ENCODE assay signal across 8 cellular contexts in the genomic region with DNA sequence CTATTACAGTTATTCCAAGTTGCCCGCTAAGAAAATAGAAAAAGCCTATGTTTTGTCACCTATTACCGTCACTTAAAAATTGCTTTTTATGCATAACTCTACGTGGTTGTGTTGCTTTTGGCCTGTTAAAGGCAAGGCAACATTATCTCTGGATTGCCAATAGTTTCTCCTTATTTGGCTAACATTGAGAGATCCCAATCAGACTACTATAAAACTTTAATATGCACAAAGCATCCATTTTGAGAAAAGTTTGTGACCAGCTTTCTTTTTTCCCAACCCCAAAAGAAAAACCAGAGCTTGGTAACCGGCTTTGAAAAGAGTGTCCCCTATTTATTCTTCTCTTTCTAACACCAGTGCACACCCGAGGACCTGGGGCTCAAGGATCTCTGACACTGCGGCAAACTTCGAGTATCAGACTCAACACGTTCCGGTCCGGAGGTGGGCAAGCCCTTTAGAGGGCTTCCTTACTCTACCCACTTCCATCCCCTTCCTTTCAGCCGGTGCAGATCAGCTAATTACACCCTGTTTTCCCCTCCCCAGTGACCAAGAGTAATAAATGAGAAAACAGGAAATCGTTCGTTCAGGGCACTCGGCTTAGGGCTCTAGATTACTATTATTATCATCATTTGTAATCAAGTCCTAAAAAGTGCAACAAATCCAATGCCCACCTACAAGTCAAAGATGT. TPM values are rescaled to one million over a fixed set of nuclear protein-coding genes. Genes with fewer than 3 reads are reported as not detected.
DNase-seq lines count a peak whose midpoint lies in the region; ATAC-seq, FAIRE-seq and TF ChIP-seq lines count a peak whose summit lies in the region.

No MANE protein-coding gene starts in this region.

- no peak for TF ChIP-seq EP300 in A549 (IDR thresholded peaks at IDR 0.05)
- no peak for TF ChIP-seq EP300 in ovary (IDR thresholded peaks at IDR 0.05)

- POLR2A ChIA-PET in A549 (lab: Yijun Ruan, JAX): interaction anchor here (0.6 to 1.5 kb wide), 6 partner anchors 22 to 253 kb away, joined by 3 to 9 read pairs (median 3); a partner anchor contains a TSS
- POLR2A ChIA-PET in activated CD8-positive, alpha-beta T cell treated with anti-CD3 and anti-CD28 coated beads, Interleukin-2, amount 10 ng/mL, durations not matched to agents 7 days and 5 days (lab: Charles Lee): interaction anchor here (0.7 to 1.2 kb wide), 3 partner anchors 9 to 253 kb away, joined by 3 to 4 read pairs (median 3); no protein-coding TSS in a partner anchor

- no peak for TF ChIP-seq CTCF in A549 (IDR thresholded peaks at IDR 0.05)
- no peak for TF ChIP-seq CTCF in ovary (IDR thresholded peaks at IDR 0.05)

- CTCF ChIA-PET in A549 (lab: Yijun Ruan, JAX): no interaction called here
- CTCF ChIA-PET in activated CD8-positive, alpha-beta T cell treated with anti-CD3 and anti-CD28 coated beads, Interleukin-2, amount 10 ng/mL, durations not matched to agents 7 days and 5 days (lab: Charles Lee): interaction anchor here (1.8 to 2.3 kb wide), 2 partner anchors 47 to 254 kb away, joined by 7 to 9 read pairs; no protein-coding TSS in a partner anchor

- WGBS in A549 (ENCODE audit: missing lambda C conversion rate): under 1% methylated on average over 14 of the region's 14 CpGs
- 1% methylated on average over 13 of the region's 14 CpGs for WGBS in HUES64
- 0 to 1% (median 1%) methylated on average over 14 of the region's 14 CpGs for WGBS in ovary, 3 donors

- H3K4me2 ChIP-seq in A549: peak overlapping the region; percentile 91

- H3K4me3 Mint-ChIP-seq in activated CD8-positive, alpha-beta T cell treated with anti-CD3 and anti-CD28 coated beads, Interleukin-2, amount 10 ng/mL, durations not matched to agents 7 days and 5 days: peak overlapping the region; percentile 82

- H3K27ac Mint-ChIP-seq in activated CD8-positive, alpha-beta T cell treated with anti-CD3 and anti-CD28 coated beads, Interleukin-2, amount 10 ng/mL, durations not matched to agents 7 days and 5 days: peak overlapping the region; percentile 98

- ATAC-seq in A549 (peak in 1 of 2 experiments; percentile 12; a peak in 3 of 6 replicates), GM18517 (IDR thresholded peaks at IDR 0.05; ENCODE audit: unreplicated experiment) (peak; percentile 4)
- peak; percentile 1 for ATAC-seq in activated CD8-positive, alpha-beta T cell treated with anti-CD3 and anti-CD28 coated beads, Interleukin-2, amount 10 ng/mL, durations not matched to agents 7 days and 5 days

- TF ChIP-seq POLR2A in A549 (IDR thresholded peaks at IDR 0.05; ENCODE audit: low read length) (no peak), ovary (IDR thresholded peaks at IDR 0.05) (no peak)

- peak overlapping the region; percentile 99 for H3K9ac ChIP-seq in HUES64 (ENCODE audit: low read depth, low read length)

- H3K9me3 Mint-ChIP-seq in activated CD8-positive, alpha-beta T cell treated with anti-CD3 and anti-CD28 coated beads, Interleukin-2, amount 10 ng/mL, durations not matched to agents 7 days and 5 days (ENCODE audit: insufficient read depth): no peaks in the 10 kb centered on the region

- H3K36me3 Mint-ChIP-seq in activated CD8-positive, alpha-beta T cell treated with anti-CD3 and anti-CD28 coated beads, Interleukin-2, amount 10 ng/mL, durations not matched to agents 7 days and 5 days (ENCODE audit: low read depth): peaks cover 19% of the 10 kb centered on the region

- DNase-seq in A549 (ENCODE audit: low read depth in 1 of 2, low spot score in 1 of 2) (no peak), foreskin melanocyte (peak; percentile 20), ovary (no peak), cerebellar nuclear complex (lab: John Stamatoyannopoulos, UW) (no peak), AG08396 (ENCODE audit: low spot score) (no peak)
- peak; percentile 37 for DNase-seq in activated CD8-positive, alpha-beta T cell treated with anti-CD3 and anti-CD28 coated beads, Interleukin-2, amount 10 ng/mL, durations not matched to agents 7 days and 5 days

- TF ChIP-seq RAD21 in A549 (conservative IDR thresholded peaks at IDR 0.05 in 1 of 2, IDR thresholded peaks at IDR 0.05 in 1 of 2): no peak

- H3K36me3 ChIP-seq in HUES64 (ENCODE audit: insufficient read depth, low read length) (no peaks in the 10 kb centered on the region), ovary (no peaks in the 10 kb centered on the region)

- no peaks in the 10 kb centered on the region for H3K27me3 Mint-ChIP-seq in activated CD8-positive, alpha-beta T cell treated with anti-CD3 and anti-CD28 coated beads, Interleukin-2, amount 10 ng/mL, durations not matched to agents 7 days and 5 days (ENCODE audit: low read depth)

- H3K27ac ChIP-seq in A549 (peak overlapping the region; percentile 87 to 99), HUES64 (ENCODE audit: low read depth, low read length) (peak overlapping the region; percentile 96), ovary (peak overlapping the region; percentile 89 to 94)

- peaks cover 45% of the 10 kb centered on the region for H3K4me1 Mint-ChIP-seq in activated CD8-positive, alpha-beta T cell treated with anti-CD3 and anti-CD28 coated beads, Interleukin-2, amount 10 ng/mL, durations not matched to agents 7 days and 5 days (ENCODE audit: low read depth)

- H3K4me1 ChIP-seq in A549 (peaks cover 28% of the 10 kb centered on the region), HUES64 (ENCODE audit: insufficient read depth, low read length) (peaks cover 33% of the 10 kb centered on the region), ovary (ENCODE audit: insufficient read depth) (no peaks in the 10 kb centered on the region)

- intact Hi-C loops in ovary (cut with DNase I): loop anchor here in 1 of 4 donors (10.0 kb wide), 1 partner anchor 121 kb away; no protein-coding TSS in a partner anchor

- no peaks in the 10 kb centered on the region for H3K27me3 ChIP-seq in HUES64 (ENCODE audit: insufficient read depth, low read length)
- H3K27me3 ChIP-seq in ovary: no peaks in the 10 kb centered on the region

- H3K4me3 ChIP-seq in A549 (peak overlapping the region; percentile 66), HUES64 (ENCODE audit: low read length) (peak overlapping the region; percentile 100), ovary (peak overlapping the region; percentile 85)

- H3K9me3 ChIP-seq in A549 (no peaks in the 10 kb centered on the region), HUES64 (ENCODE audit: insufficient read depth, low read depth, low read length) (no peaks in the 10 kb centered on the region), ovary (no peaks in the 10 kb centered on the region)

- no peak for FAIRE-seq in A549 (lab: Jason Lieb, UNC)

TF ChIP-seq in A549, 52 proteins besides CTCF, POLR2A, EP300 and RAD21:
- TF ChIP-seq CEBPB (IDR thresholded peaks at IDR 0.05): no peak
- TF ChIP-seq RARB (CRISPR knock-in tag; IDR thresholded peaks at IDR 0.05): no peak
- no peak for TF ChIP-seq ZC3H11A (IDR thresholded peaks at IDR 0.05)
- TF ChIP-seq, protein P1, sequence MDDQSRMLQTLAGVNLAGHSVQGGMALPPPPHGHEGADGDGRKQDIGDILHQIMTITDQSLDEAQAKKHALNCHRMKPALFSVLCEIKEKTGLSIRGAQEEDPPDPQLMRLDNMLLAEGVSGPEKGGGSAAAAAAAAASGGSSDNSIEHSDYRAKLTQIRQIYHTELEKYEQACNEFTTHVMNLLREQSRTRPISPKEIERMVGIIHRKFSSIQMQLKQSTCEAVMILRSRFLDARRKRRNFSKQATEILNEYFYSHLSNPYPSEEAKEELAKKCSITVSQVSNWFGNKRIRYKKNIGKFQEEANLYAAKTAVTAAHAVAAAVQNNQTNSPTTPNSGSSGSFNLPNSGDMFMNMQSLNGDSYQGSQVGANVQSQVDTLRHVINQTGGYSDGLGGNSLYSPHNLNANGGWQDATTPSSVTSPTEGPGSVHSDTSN (IDR thresholded peaks at IDR 0.05): no peak
- no peak for TF ChIP-seq JUNB (IDR thresholded peaks at IDR 0.05)
- TF ChIP-seq HOXA7 (CRISPR knock-in tag; IDR thresholded peaks at IDR 0.05): no peak
- no peak for TF ChIP-seq CHD4 (IDR thresholded peaks at IDR 0.05; ENCODE audit: borderline replicate concordance)
- no peak for TF ChIP-seq EHMT2 (IDR thresholded peaks at IDR 0.05; ENCODE audit: low read depth)
- TF ChIP-seq KDM5A (IDR thresholded peaks at IDR 0.05): no peak
- no peak for TF ChIP-seq ESRRA (IDR thresholded peaks at IDR 0.05; ENCODE audit: borderline replicate concordance, low read length)
- TF ChIP-seq KDM1A (IDR thresholded peaks at IDR 0.05; ENCODE audit: low read depth): no peak
- TF ChIP-seq HOXB13 (CRISPR knock-in tag; IDR thresholded peaks at IDR 0.05; ENCODE audit: low read depth): no peak
- no peak for TF ChIP-seq EHF (CRISPR knock-in tag; IDR thresholded peaks at IDR 0.05)
- no peak for TF ChIP-seq NFE2L2 (conservative IDR thresholded peaks at IDR 0.05; ENCODE audit: low read length)
- TF ChIP-seq ZNF302 (CRISPR knock-in tag; IDR thresholded peaks at IDR 0.05): no peak
- TF ChIP-seq POLR2AphosphoS2 (conservative IDR thresholded peaks at IDR 0.05; ENCODE audit: low read length): no peak
- no peak for TF ChIP-seq NPAS2 (CRISPR knock-in tag; IDR thresholded peaks at IDR 0.05; ENCODE audit: borderline replicate concordance)
- no peak for TF ChIP-seq PHF8 (IDR thresholded peaks at IDR 0.05; ENCODE audit: borderline replicate concordance, low read depth)
- TF ChIP-seq, protein P2, sequence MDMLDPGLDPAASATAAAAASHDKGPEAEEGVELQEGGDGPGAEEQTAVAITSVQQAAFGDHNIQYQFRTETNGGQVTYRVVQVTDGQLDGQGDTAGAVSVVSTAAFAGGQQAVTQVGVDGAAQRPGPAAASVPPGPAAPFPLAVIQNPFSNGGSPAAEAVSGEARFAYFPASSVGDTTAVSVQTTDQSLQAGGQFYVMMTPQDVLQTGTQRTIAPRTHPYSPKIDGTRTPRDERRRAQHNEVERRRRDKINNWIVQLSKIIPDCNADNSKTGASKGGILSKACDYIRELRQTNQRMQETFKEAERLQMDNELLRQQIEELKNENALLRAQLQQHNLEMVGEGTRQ (IDR thresholded peaks at IDR 0.05): no peak
- no peak for TF ChIP-seq GATA3 (IDR thresholded peaks at IDR 0.05; ENCODE audit: borderline replicate concordance)
TF ChIP-seq in A549: peak in this region for 0.

RNA-seq across cellular contexts. Expression of a gene that starts 1.2 kb away (rescaled TPM):
- polyA plus RNA-seq in A549 (2011; rRNA removed) (48.5 and 74.8 TPM in 2 replicates), A549 (2017; fragmentation: RNase III; extraction: RNeasy Plus Mini Kit Qiagen cat#74134 plus additional on column Dnase treatment) (28.0 to 32.0 TPM (median 29.4 TPM) in 3 replicates), ovary (10 to 100 TPM; 28.9 to 96.1 TPM)
- polyA plus RNA-seq in A549 (2012; cell fraction: cytosol; rRNA removed): 10.9 TPM in 2 replicates
- polyA plus RNA-seq in A549 (2012; cell fraction: nucleus; rRNA removed): 14.0 and 15.0 TPM in 2 replicates
- polyA minus RNA-seq in A549 (2011; rRNA and poly(A)+ RNA removed): 80.9 and 86.0 TPM in 2 replicates
- 43.6 TPM for polyA plus RNA-seq in HUES64 (2013, experiment 1 of 2)
- polyA plus RNA-seq in HUES64 (2013, experiment 2 of 2): 44.9 TPM
- total RNA-seq in activated CD8-positive, alpha-beta T cell treated with anti-CD3 and anti-CD28 coated beads, Interleukin-2, amount 10 ng/mL, durations not matched to agents 7 days and 5 days: 10 to 100 TPM; 86.5 to 90.8 TPM
- total RNA-seq in ovary: 100 to 1,000 TPM in 1 of 7 donors, 10 to 100 TPM in 6; 62.5 to 104 (median 75.3) TPM

Comparison
In these comparisons a context has a peak if more than half of its experiments do, and no peak if none do; other contexts are left out.
1. DNase-seq: peak in activated CD8-positive, alpha-beta T cell treated with anti-CD3 and anti-CD28 coated beads, Interleukin-2, amount 10 ng/mL, durations not matched to agents 7 days and 5 days (single experiment) and foreskin melanocyte (single experiment); none in A549 (0 of 2), ovary (0 of 5), cerebellar nuclear complex (0 of 2) and AG08396 (single experiment).
2. Peak in every context shown above with its lines, with median percentiles within 50 percentile points of each other: H3K27ac ChIP-seq and H3K4me3 ChIP-seq.